18 cellular contexts compared by ENCODE assay signal in the genomic region with DNA sequence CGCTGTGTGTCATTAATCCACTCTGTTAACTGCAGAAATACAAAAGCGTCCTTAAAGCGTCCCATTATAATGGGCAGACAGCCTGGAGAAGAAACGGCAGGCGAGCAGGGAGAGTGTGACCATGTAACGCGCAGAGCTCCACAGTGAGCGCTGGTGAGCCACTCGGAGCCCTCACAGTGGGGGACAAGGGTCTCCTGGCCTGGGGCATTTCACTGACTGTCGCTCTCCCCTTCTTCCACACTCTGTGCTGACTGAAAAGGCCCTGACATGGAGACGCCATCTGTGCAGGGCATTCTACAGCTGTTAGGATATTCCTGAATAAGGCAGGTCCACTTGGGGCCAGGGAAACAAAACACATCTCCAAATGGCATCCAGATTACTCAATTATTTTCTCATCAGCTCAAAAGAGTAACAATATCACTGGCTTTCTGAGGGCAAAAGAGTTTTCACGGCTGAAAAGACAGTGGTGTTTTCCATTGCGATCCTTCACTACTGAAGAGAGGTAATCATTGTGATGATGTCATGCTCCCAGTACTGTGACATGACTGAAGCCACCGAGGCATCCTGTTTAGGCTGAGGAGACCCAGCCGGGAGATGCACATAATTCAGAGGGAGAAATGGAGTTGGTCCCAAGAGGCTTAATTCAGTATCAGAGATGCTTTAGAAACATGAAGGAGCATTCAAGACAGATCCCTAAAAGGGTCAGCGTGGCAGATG. TPM values are rescaled to one million over a fixed set of nuclear protein-coding genes. Genes with fewer than 3 reads are reported as not detected.
DNase-seq lines count a peak whose midpoint lies in the region; ATAC-seq and TF ChIP-seq lines count a peak whose summit lies in the region.
"Had no signal": no experiment of that assay in that cellular context is flagged by ENCODE, and none has a peak within 500 bp of the region (broad histone marks: within the 10 kb centered on the region; RNA-seq: fewer than 3 reads in every experiment).

No MANE protein-coding gene starts in this region.

- H3K79me1 ChIP-seq in IMR-90 (ENCODE audit: low read depth in 1 of 2, low read length in 2 of 2) = peaks cover 25 to 76% of the 10 kb centered on the region in 2 experiments; a peak in 3 of 4 replicates

- H4K5ac ChIP-seq in IMR-90 (ENCODE audit: low read depth, low read length) = no peak overlapping the region

- no peak overlapping the region for H2BK20ac ChIP-seq in IMR-90 (ENCODE audit: low read depth, low read length)

- no peak overlapping the region for H3K4me3 ChIP-seq in IMR-90 (ENCODE audit: insufficient read depth, low read depth, low read length)
- H3K4me3 ChIP-seq: cardiac muscle cell, lower lobe of right lung, right atrium auricular region, suprapubic skin had no signal

- no peak overlapping the region for H4K8ac ChIP-seq in IMR-90 (ENCODE audit: low read depth in 2 of 2, low read length in 2 of 2)

- H2AK5ac ChIP-seq in IMR-90 (ENCODE audit: low read depth, low read length) = peak overlapping the region; percentile 33

- peaks cover 19% of the 10 kb centered on the region for H3K4me1 ChIP-seq in IMR-90 (ENCODE audit: control insufficient read depth, insufficient read depth, low read length)
- H3K4me1 ChIP-seq: suprapubic skin had no signal

- no TSS peak for BruUV-seq in IMR-90 (replicated peaks; lab: Mats Ljungman, UMichigan)

- no peak overlapping the region for H3K4me2 ChIP-seq in IMR-90 (ENCODE audit: low read depth, low read length)

- no peak overlapping the region for H3K56ac ChIP-seq in IMR-90 (ENCODE audit: extremely low read depth, insufficient read depth, low read length)

- peak overlapping the region; percentile 19; the same call in 1 of the 2 replicates for H3K4ac ChIP-seq in IMR-90 (ENCODE audit: low read depth, low read length)

- H2BK120ac ChIP-seq in IMR-90 (ENCODE audit: low read depth, low read length) = no peak overlapping the region

- TF ChIP-seq RAD21 in IMR-90 (IDR thresholded peaks at IDR 0.05; ENCODE audit: low read length) = no peak

- CTCF ChIA-PET in IMR-90 (lab: Yijun Ruan, JAX) = no interaction called here

- dilution Hi-C loops in IMR-90 (cut with HindIII; ENCODE audit: low sequenced_read_pairs, unreplicated experiment) = no loop called here

- intact Hi-C loops in IMR-90 (cut with micrococcal nuclease) = no loop called here

- POLR2A ChIA-PET in IMR-90 (lab: Charles Lee; ENCODE audit: unreplicated experiment) = no interaction called here

- peaks cover 7% of the 10 kb centered on the region; the same call in 1 of the 2 replicates for H4K20me1 ChIP-seq in IMR-90 (ENCODE audit: insufficient read depth, low read length)

- WGBS in IMR-90 (ENCODE audit: extremely low coverage in 2 of 2, insufficient read length in 1 of 2), 2 experiments = 79% methylated on average over 13 of the region's 16 CpGs; no CpG with 5 or more reads in 1 of the 2 experiments

- DNase-seq in IMR-90 (no peak), NCI-H69 (lab: John Stamatoyannopoulos, UW) (peak; percentile 54), globus pallidus (ENCODE audit: low spot score) (peak; percentile 61), renal cortical epithelial cell (ENCODE audit: low read depth) (peak; percentile 20), islet precursor cell (no peak), 8988T (no peak)
- DNase-seq: activated CD8-positive, alpha-beta T cell treated with anti-CD3 and anti-CD28 coated beads for 36 hours; Calu3; foreskin melanocyte; KG1; lower lobe of right lung; naive thymus-derived CD8-positive, alpha-beta T cell; NCI-H1092 treated with DMSO at 0.1 percent for 48 hours had no signal

- no peak overlapping the region for H2AFZ ChIP-seq in IMR-90 (replicated peaks; ENCODE audit: low read length, poor library complexity)

- no peak overlapping the region for H3K9ac ChIP-seq in IMR-90 (ENCODE audit: low read depth, low read length)

- no peaks in the 10 kb centered on the region for H3K27me3 ChIP-seq in IMR-90 (ENCODE audit: control insufficient read depth, insufficient read depth, low read length)
- H3K27me3 ChIP-seq: cardiac muscle cell, right atrium auricular region, suprapubic skin had no signal

- H3K9me1 ChIP-seq in IMR-90 (ENCODE audit: insufficient read depth, low read length) = peaks cover 15% of the 10 kb centered on the region; the same call in 1 of the 2 replicates

- H3K27ac ChIP-seq in IMR-90 (ENCODE audit: insufficient read depth, low read length) = no peak overlapping the region
- H3K27ac ChIP-seq: cardiac muscle cell, HL-60, lower lobe of right lung, right atrium auricular region, suprapubic skin had no signal

- TF ChIP-seq POLR2A in IMR-90 (IDR thresholded peaks at IDR 0.05; ENCODE audit: low read depth, low read length) = no peak

- H3K9me3 ChIP-seq in IMR-90 (ENCODE audit: control insufficient read depth, insufficient read depth, low read length) = no peaks in the 10 kb centered on the region
- H3K9me3 ChIP-seq: lower lobe of right lung, right atrium auricular region, suprapubic skin had no signal

- no peak overlapping the region for H3K18ac ChIP-seq in IMR-90 (ENCODE audit: low read depth, low read length)

- in situ Hi-C loops in IMR-90 (cut with MboI; ENCODE audit: low sequenced_read_pairs) = no loop called here

- H3K14ac ChIP-seq in IMR-90 (replicated peaks; ENCODE audit: low read depth, low read length) = no peak overlapping the region

- ATAC-seq in IMR-90 (ENCODE audit: low read depth) (no peak; the same call in 1 of the 2 replicates), GM21717 (IDR thresholded peaks at IDR 0.05; ENCODE audit: unreplicated experiment) (no peak)
- ATAC-seq: activated CD8-positive, alpha-beta T cell treated with anti-CD3 and anti-CD28 coated beads for 36 hours; lower lobe of right lung; naive thymus-derived CD8-positive, alpha-beta T cell had no signal

- no peak overlapping the region for H2AK9ac ChIP-seq in IMR-90 (replicated peaks; ENCODE audit: low read depth, low read length, poor library complexity)

- no peak overlapping the region for H2BK5ac ChIP-seq in IMR-90 (ENCODE audit: low read depth, low read length, poor library complexity, severe bottlenecking)

- peaks cover 20% of the 10 kb centered on the region for H3K36me3 ChIP-seq in IMR-90 (ENCODE audit: control insufficient read depth, insufficient read depth, low read length)
- H3K36me3 ChIP-seq: cardiac muscle cell had no signal

- H3K23ac ChIP-seq in IMR-90 (ENCODE audit: low read depth, low read length) = 0 out of 2 replicates have a peak overlapping the region, but pooled peaks have one; percentile 13

- H2BK15ac ChIP-seq in IMR-90 (ENCODE audit: low read depth, low read length) = no peak overlapping the region

- no peak for TF ChIP-seq CTCF in IMR-90 (conservative IDR thresholded peaks at IDR 0.05; ENCODE audit: low read depth, low read length)

- no peak overlapping the region for H4K91ac ChIP-seq in IMR-90 (ENCODE audit: insufficient read depth, low read depth, low read length)

TF ChIP-seq in IMR-90, 13 proteins besides CTCF, POLR2A, EP300 and RAD21:
- no peak for TF ChIP-seq MAFK (IDR thresholded peaks at IDR 0.05; ENCODE audit: low read depth, low read length)
- no peak for TF ChIP-seq MAZ (IDR thresholded peaks at IDR 0.05; ENCODE audit: borderline replicate concordance, low read depth, low read length)
- TF ChIP-seq BHLHE40 (IDR thresholded peaks at IDR 0.05; ENCODE audit: low read depth, low read length) = no peak
- no peak for TF ChIP-seq SMC3 (IDR thresholded peaks at IDR 0.05; ENCODE audit: low read depth, low read length)
- TF ChIP-seq RFX5 (IDR thresholded peaks at IDR 0.05; ENCODE audit: low read depth, low read length) = no peak
- no peak for TF ChIP-seq NFE2L2 (IDR thresholded peaks at IDR 0.05; ENCODE audit: low read depth, low read length)
- TF ChIP-seq, protein P1, sequence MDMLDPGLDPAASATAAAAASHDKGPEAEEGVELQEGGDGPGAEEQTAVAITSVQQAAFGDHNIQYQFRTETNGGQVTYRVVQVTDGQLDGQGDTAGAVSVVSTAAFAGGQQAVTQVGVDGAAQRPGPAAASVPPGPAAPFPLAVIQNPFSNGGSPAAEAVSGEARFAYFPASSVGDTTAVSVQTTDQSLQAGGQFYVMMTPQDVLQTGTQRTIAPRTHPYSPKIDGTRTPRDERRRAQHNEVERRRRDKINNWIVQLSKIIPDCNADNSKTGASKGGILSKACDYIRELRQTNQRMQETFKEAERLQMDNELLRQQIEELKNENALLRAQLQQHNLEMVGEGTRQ (IDR thresholded peaks at IDR 0.05; ENCODE audit: low read depth, low read length) = no peak
- no peak for TF ChIP-seq MXI1 (IDR thresholded peaks at IDR 0.05; ENCODE audit: borderline replicate concordance, low read depth, low read length)
- TF ChIP-seq RCOR1 (IDR thresholded peaks at IDR 0.05; ENCODE audit: insufficient replicate concordance, low read length) = no peak
- no peak for TF ChIP-seq CEBPB (IDR thresholded peaks at IDR 0.05; ENCODE audit: low read depth, low read length)
- no peak for TF ChIP-seq CHD1 (IDR thresholded peaks at IDR 0.05; ENCODE audit: low read depth, low read length)
- TF ChIP-seq, protein P2, sequence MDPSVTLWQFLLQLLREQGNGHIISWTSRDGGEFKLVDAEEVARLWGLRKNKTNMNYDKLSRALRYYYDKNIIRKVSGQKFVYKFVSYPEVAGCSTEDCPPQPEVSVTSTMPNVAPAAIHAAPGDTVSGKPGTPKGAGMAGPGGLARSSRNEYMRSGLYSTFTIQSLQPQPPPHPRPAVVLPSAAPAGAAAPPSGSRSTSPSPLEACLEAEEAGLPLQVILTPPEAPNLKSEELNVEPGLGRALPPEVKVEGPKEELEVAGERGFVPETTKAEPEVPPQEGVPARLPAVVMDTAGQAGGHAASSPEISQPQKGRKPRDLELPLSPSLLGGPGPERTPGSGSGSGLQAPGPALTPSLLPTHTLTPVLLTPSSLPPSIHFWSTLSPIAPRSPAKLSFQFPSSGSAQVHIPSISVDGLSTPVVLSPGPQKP (IDR thresholded peaks at IDR 0.05; ENCODE audit: borderline replicate concordance, low read depth, low read length) = no peak
- no peak for TF ChIP-seq FOS (IDR thresholded peaks at IDR 0.05; ENCODE audit: low read depth, low read length)

RNA-seq across cellular contexts. Expression of a gene that starts 24.1 kb away (rescaled TPM):
- total RNA-seq in IMR-90 (2012; rRNA removed) (5.7 and 8.1 TPM in 2 replicates), renal cortical epithelial cell (4.3 and 21.7 TPM in 2 replicates)
- 55.5 and 61.1 TPM in 2 replicates for polyA plus RNA-seq in IMR-90 (2012; rRNA removed)
- polyA plus RNA-seq in IMR-90 (2012; cell fraction: cytosol; rRNA removed) = 75.4 and 87.9 TPM in 2 replicates
- 91.3 and 94.1 TPM in 2 replicates for polyA plus RNA-seq in IMR-90 (2012; cell fraction: nucleus; rRNA removed; ENCODE audit: low replicate concordance)

RNA-seq across cellular contexts. Expression of a gene that starts 24.5 kb away (rescaled TPM):
- total RNA-seq in IMR-90 (2012; rRNA removed) (32.6 and 36.7 TPM in 2 replicates), renal cortical epithelial cell (82.5 and 106 TPM in 2 replicates)
- 24.6 and 29.9 TPM in 2 replicates for polyA plus RNA-seq in IMR-90 (2012; rRNA removed)
- 14.0 and 16.7 TPM in 2 replicates for polyA plus RNA-seq in IMR-90 (2012; cell fraction: cytosol; rRNA removed)
- polyA plus RNA-seq in IMR-90 (2012; cell fraction: nucleus; rRNA removed; ENCODE audit: low replicate concordance) = 9.3 and 24.8 TPM in 2 replicates

Comparison
In these comparisons a context has a peak if more than half of its experiments do, and no peak if none do; other contexts are left out.
1. DNase-seq: peak in NCI-H69 (single experiment), globus pallidus (single experiment) and renal cortical epithelial cell (single experiment); none in IMR-90 (single experiment), islet precursor cell (single experiment) and 8988T (single experiment).